Comparison of ENCODE assay signal across 1 cellular context in genomic region chr6:119209452-119210205, GRCh38.
TF ChIP-seq lines count a peak whose summit lies in the region.

No MANE protein-coding gene starts in this region.

TF ChIP-seq in K562, 482 proteins besides CTCF, POLR2A, EP300 and RAD21 (continued from another document):
- TF ChIP-seq JUN (IDR thresholded peaks at IDR 0.05; ENCODE audit: borderline replicate concordance, low read depth, low read length) (no peak), JUN (CRISPR knock-in tag; IDR thresholded peaks at IDR 0.05; ENCODE audit: borderline replicate concordance) (no peak), RHOXF2B (CRISPR knock-in tag; conservative IDR thresholded peaks at IDR 0.05) (no peak), KAT2B (IDR thresholded peaks at IDR 0.05; ENCODE audit: low read depth, low read length) (no peak), SREBF2 (CRISPR knock-in tag; IDR thresholded peaks at IDR 0.05) (no peak)
